13 cellular contexts compared by ENCODE assay signal in the genomic region with DNA sequence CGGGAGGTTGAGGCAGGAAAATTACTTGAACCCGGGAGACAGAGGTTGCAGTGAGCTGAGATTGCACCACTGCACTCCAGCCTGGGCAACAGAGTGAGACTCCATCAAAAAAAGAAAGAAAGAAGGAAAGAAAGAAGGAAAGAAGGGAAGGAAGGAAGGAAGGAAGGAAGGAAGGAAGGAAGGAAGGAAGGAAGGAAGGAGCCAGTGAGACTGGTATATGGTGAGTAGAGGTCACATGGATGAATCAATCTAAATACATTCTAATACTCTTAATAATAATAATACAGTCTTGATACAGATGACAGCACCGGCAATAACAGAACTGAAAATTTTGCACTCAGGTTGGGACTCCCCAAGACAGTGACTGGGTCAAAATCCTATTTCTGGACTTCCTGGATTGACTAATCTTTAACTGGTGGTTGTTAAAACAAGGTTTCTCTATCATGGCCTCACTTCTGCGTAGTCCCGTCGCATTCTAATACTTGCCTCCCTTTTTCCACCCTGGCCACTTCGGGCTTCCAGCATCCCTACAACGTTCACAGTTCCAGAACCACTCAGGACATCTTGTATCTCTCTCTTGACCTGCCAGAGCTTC. TPM values are rescaled to one million over a fixed set of nuclear protein-coding genes. Genes with fewer than 3 reads are reported as not detected.
A peak's percentile ranks its signal among the peaks of the same experiment; 100 is the strongest.
DNase-seq lines count a peak whose midpoint lies in the region; ATAC-seq and FAIRE-seq lines count a peak whose summit lies in the region.
"Had no signal": no experiment of that assay in that cellular context is flagged by ENCODE, and none has a peak within 500 bp of the region (broad histone marks: within the 10 kb centered on the region; RNA-seq: fewer than 3 reads in every experiment).

No MANE protein-coding gene starts in this region.

- no peaks in the 10 kb centered on the region for H3K4me1 Mint-ChIP-seq in activated CD4-positive, alpha-beta T cell treated with anti-CD3 and anti-CD28 coated beads, Interleukin-2, amount 10 ng/mL, durations not matched to agents 7 days and 5 days
- H3K4me1 Mint-ChIP-seq: CD4-positive, CD25-positive, alpha-beta regulatory T cell; naive thymus-derived CD8-positive, alpha-beta T cell had no signal

- no peaks in the 10 kb centered on the region for H3K4me1 ChIP-seq in Karpas-422 (ENCODE audit: low read length)

- no peaks in the 10 kb centered on the region for H3K36me3 ChIP-seq in Karpas-422 (ENCODE audit: insufficient read depth, low read length)

- H3K79me2 ChIP-seq in Karpas-422 (ENCODE audit: low read length), result no peaks in the 10 kb centered on the region

- H3K27ac ChIP-seq in Karpas-422 (ENCODE audit: low read length), result no peak overlapping the region

- no peak overlapping the region for H3K4me3 ChIP-seq in Karpas-422 (ENCODE audit: low read length)

- no peaks in the 10 kb centered on the region for H3K9me3 Mint-ChIP-seq in activated CD4-positive, alpha-beta T cell treated with anti-CD3 and anti-CD28 coated beads, Interleukin-2, amount 10 ng/mL, durations not matched to agents 7 days and 5 days
- H3K9me3 Mint-ChIP-seq: naive thymus-derived CD8-positive, alpha-beta T cell had no signal

- no peak overlapping the region for H3K4me3 Mint-ChIP-seq in activated CD4-positive, alpha-beta T cell treated with anti-CD3 and anti-CD28 coated beads, Interleukin-2, amount 10 ng/mL, durations not matched to agents 7 days and 5 days
- H3K4me3 Mint-ChIP-seq: CD4-positive, CD25-positive, alpha-beta regulatory T cell; naive thymus-derived CD8-positive, alpha-beta T cell had no signal

- H3K9me2 ChIP-seq in Karpas-422 (replicated peaks; ENCODE audit: insufficient read depth, low read length), result no peaks in the 10 kb centered on the region

- no peaks in the 10 kb centered on the region for H3K36me3 Mint-ChIP-seq in activated CD4-positive, alpha-beta T cell treated with anti-CD3 and anti-CD28 coated beads, Interleukin-2, amount 10 ng/mL, durations not matched to agents 7 days and 5 days (ENCODE audit: low read depth)
- H3K36me3 Mint-ChIP-seq: CD4-positive, CD25-positive, alpha-beta regulatory T cell; naive thymus-derived CD8-positive, alpha-beta T cell had no signal

- no peak overlapping the region for H3K9ac ChIP-seq in Karpas-422 (ENCODE audit: low read length)

- H3K27ac Mint-ChIP-seq in activated CD4-positive, alpha-beta T cell treated with anti-CD3 and anti-CD28 coated beads, Interleukin-2, amount 10 ng/mL, durations not matched to agents 7 days and 5 days, result no peak overlapping the region
- H3K27ac Mint-ChIP-seq: CD4-positive, CD25-positive, alpha-beta regulatory T cell; naive thymus-derived CD8-positive, alpha-beta T cell had no signal

- peak; percentile 94 for FAIRE-seq in GM18507 (lab: Jason Lieb, UNC)
- FAIRE-seq: astrocyte, endothelial cell of umbilical vein had no signal

- no peaks in the 10 kb centered on the region for H3K27me3 ChIP-seq in Karpas-422 (ENCODE audit: low read length)

- no peaks in the 10 kb centered on the region for H4K20me1 ChIP-seq in Karpas-422 (ENCODE audit: insufficient read depth, low read depth, low read length)

- DNase-seq in GM18507 (ENCODE audit: extremely low spot score, insufficient read length, low read depth), result peak; percentile 49
- DNase-seq in Karpas-422, result no peak
- DNase-seq in DMS53 treated with DMSO at 0.1 percent for 48 hours (lab: John Stamatoyannopoulos, UW; ENCODE audit: unreplicated experiment), result no peak
- DNase-seq in activated CD4-positive, CD25-positive, alpha-beta regulatory T cell (lab: John Stamatoyannopoulos, UW), result no peak
- no peak for DNase-seq in activated CD4-positive, alpha-beta T cell treated with anti-CD3 and anti-CD28 coated beads, Interleukin-2, amount 10 ng/mL, durations not matched to agents 7 days and 5 days
- DNase-seq: CD4-positive, CD25-positive, alpha-beta regulatory T cell; naive thymus-derived CD8-positive, alpha-beta T cell; NCI-H510A had no signal

- H3K27me3 Mint-ChIP-seq in activated CD4-positive, alpha-beta T cell treated with anti-CD3 and anti-CD28 coated beads, Interleukin-2, amount 10 ng/mL, durations not matched to agents 7 days and 5 days, result no peaks in the 10 kb centered on the region

- no peaks in the 10 kb centered on the region for H3K9me3 ChIP-seq in Karpas-422 (ENCODE audit: low read length)

- ATAC-seq in GM19467 (IDR thresholded peaks at IDR 0.05; ENCODE audit: unreplicated experiment) (peak; percentile 99), HG02938 (IDR thresholded peaks at IDR 0.05; ENCODE audit: unreplicated experiment) (peak; percentile 99), HG03575 (IDR thresholded peaks at IDR 0.05; ENCODE audit: extremely low read depth, insufficient number of reproducible peaks, low FRiP score, unreplicated experiment) (peak; percentile 97)
- ATAC-seq: naive thymus-derived CD8-positive, alpha-beta T cell had no signal

- H3K4me2 ChIP-seq in Karpas-422 (ENCODE audit: low read depth, low read length, poor library complexity, severe bottlenecking), result no peak overlapping the region

- no peak overlapping the region for H2AFZ ChIP-seq in Karpas-422 (ENCODE audit: low read length)

- CTCF ChIA-PET in activated CD4-positive, alpha-beta T cell treated with anti-CD3 and anti-CD28 coated beads, Interleukin-2, amount 10 ng/mL, durations not matched to agents 7 days and 5 days (lab: Charles Lee), result no interaction called here

- POLR2A ChIA-PET in activated CD4-positive, alpha-beta T cell treated with anti-CD3 and anti-CD28 coated beads, Interleukin-2, amount 10 ng/mL, durations not matched to agents 7 days and 5 days (lab: Charles Lee), result no interaction called here

RNA-seq across cellular contexts. Expression of a gene that starts 53.5 kb away (rescaled TPM):
- total RNA-seq in Karpas-422 (2014; rRNA removed; shearing (Covaris generic); ENCODE audit: low replicate concordance), result 638 and 873 TPM in 2 replicates
- 100 to 1,000 TPM; 233 to 274 TPM for total RNA-seq in activated CD4-positive, alpha-beta T cell treated with anti-CD3 and anti-CD28 coated beads, Interleukin-2, amount 10 ng/mL, durations not matched to agents 7 days and 5 days
